Comparison of ENCODE assay signal across 9 cellular contexts in the genomic region with DNA sequence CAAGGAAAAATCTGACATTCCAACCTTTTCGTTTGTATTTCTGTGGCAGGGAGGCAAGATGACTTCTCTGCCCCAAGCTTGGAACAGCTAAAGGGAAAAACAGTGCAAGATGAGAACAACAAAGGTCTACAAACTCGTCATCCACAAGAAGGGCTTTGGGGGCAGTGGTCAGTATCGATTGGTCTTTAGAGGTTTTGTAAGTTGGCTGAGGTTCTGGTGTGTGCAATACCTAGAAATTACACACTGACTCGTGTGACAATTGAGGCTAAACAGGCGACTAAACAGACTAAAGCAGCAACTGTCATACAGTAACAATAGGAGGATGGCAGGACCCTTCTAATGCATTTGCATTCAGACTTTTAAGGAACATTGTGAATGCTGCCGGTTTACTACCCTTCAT. TPM values are rescaled to one million over a fixed set of nuclear protein-coding genes. Genes with fewer than 3 reads are reported as not detected.
DNase-seq lines count a peak whose midpoint lies in the region; ATAC-seq and TF ChIP-seq lines count a peak whose summit lies in the region.
"Had no signal": no experiment of that assay in that cellular context is flagged by ENCODE, and none has a peak within 500 bp of the region (broad histone marks: within the 10 kb centered on the region; RNA-seq: fewer than 3 reads in every experiment).

No MANE protein-coding gene starts in this region.

- H3K36me3 Mint-ChIP-seq in MCF 10A (ENCODE audit: insufficient read depth, unreplicated experiment): peaks cover 26% of the 10 kb centered on the region

- peaks cover 6% of the 10 kb centered on the region for H3K36me3 ChIP-seq in A673 (ENCODE audit: insufficient read depth, low read length, poor library complexity, severe bottlenecking)
- peaks cover 11% of the 10 kb centered on the region for H3K36me3 ChIP-seq in HUES48 (ENCODE audit: control insufficient read depth, insufficient read depth, low read length)
- peaks cover 18% of the 10 kb centered on the region for H3K36me3 ChIP-seq in mesodermal cell (ENCODE audit: control insufficient read depth, insufficient read depth, low read length)
- no peaks in the 10 kb centered on the region for H3K36me3 ChIP-seq in mucosa of descending colon (ENCODE audit: low read depth)

- H3K4me3 Mint-ChIP-seq in MCF 10A (ENCODE audit: unreplicated experiment): peak overlapping the region; percentile 82

- H3K27ac ChIP-seq in A673 (ENCODE audit: low read depth, low read length, poor library complexity, severe bottlenecking) (peak overlapping the region; percentile 25), HUES48 (ENCODE audit: low read depth, low read length) (peak overlapping the region; percentile 48), mesodermal cell (ENCODE audit: low read depth, low read length, severe bottlenecking) (peak overlapping the region; percentile 16)

- no peak for TF ChIP-seq CTCF in A673 (conservative IDR thresholded peaks at IDR 0.05; ENCODE audit: low read depth, low read length)
- no peak for TF ChIP-seq CTCF in MCF 10A (IDR thresholded peaks at IDR 0.05; ENCODE audit: unreplicated experiment)
- TF ChIP-seq CTCF in mucosa of descending colon (IDR thresholded peaks at IDR 0.05): no peak

- H3K4me3 ChIP-seq in A673 (ENCODE audit: low read depth, low read length, poor library complexity, severe bottlenecking) (peak overlapping the region; percentile 71), HUES48 (ENCODE audit: low read depth, low read length) (peak overlapping the region; percentile 85), mesodermal cell (ENCODE audit: extremely low read depth, insufficient read depth, low read length, poor library complexity, severe bottlenecking) (peak overlapping the region; percentile 74), mucosa of descending colon (no peak overlapping the region)

- H3K9me3 Mint-ChIP-seq in MCF 10A (ENCODE audit: unreplicated experiment): no peaks in the 10 kb centered on the region

- CTCF ChIA-PET in A673 (lab: Charles Lee) (no interaction called here), MCF 10A (lab: Yijun Ruan, JAX) (interaction anchor here (0.6 to 1.2 kb wide), 2 partner anchors 193 to 663 kb away, joined by 3 to 5 read pairs; no protein-coding TSS in a partner anchor)

- H3K27me3 ChIP-seq in A673 (replicated peaks; ENCODE audit: insufficient read depth, low read depth, low read length, poor library complexity): no peaks in the 10 kb centered on the region
- no peaks in the 10 kb centered on the region for H3K27me3 ChIP-seq in HUES48 (ENCODE audit: control insufficient read depth, insufficient read depth, low read length)

- no peak overlapping the region for H3K9ac ChIP-seq in HUES48 (ENCODE audit: low read depth, low read length)

- WGBS in mesodermal cell (ENCODE audit: insufficient coverage in 2 of 2), 2 experiments: 72 to 89% methylated on average over 4 to 6 of the region's 6 CpGs

- peaks cover 20% of the 10 kb centered on the region for H3K4me1 Mint-ChIP-seq in MCF 10A (ENCODE audit: insufficient read depth, unreplicated experiment)

- ATAC-seq in mucosa of descending colon (no peak), HG02970 (IDR thresholded peaks at IDR 0.05; ENCODE audit: low FRiP score, unreplicated experiment) (no peak), HG02885 (IDR thresholded peaks at IDR 0.05; ENCODE audit: poor library complexity, unreplicated experiment) (no peak)

- peaks cover 9% of the 10 kb centered on the region for H3K4me1 ChIP-seq in A673 (ENCODE audit: insufficient read depth, low read length, poor library complexity, severe bottlenecking)
- peaks cover 19% of the 10 kb centered on the region for H3K4me1 ChIP-seq in HUES48 (ENCODE audit: control insufficient read depth, insufficient read depth, low read length)
- H3K4me1 ChIP-seq in mesodermal cell (ENCODE audit: control insufficient read depth, insufficient read depth, low read length, poor library complexity, severe bottlenecking): peaks cover 20% of the 10 kb centered on the region
- H3K4me1 ChIP-seq in mucosa of descending colon (ENCODE audit: low read depth): peaks cover 15% of the 10 kb centered on the region

- H3K9me3 ChIP-seq in A673 (ENCODE audit: low read depth, low read length, poor library complexity, severe bottlenecking) (no peaks in the 10 kb centered on the region), HUES48 (ENCODE audit: control insufficient read depth, insufficient read depth, low read length) (no peaks in the 10 kb centered on the region), mesodermal cell (ENCODE audit: control insufficient read depth, low read length) (no peaks in the 10 kb centered on the region), mucosa of descending colon (no peaks in the 10 kb centered on the region)

- DNase-seq in A673 (ENCODE audit: low spot score) (no peak), MCF 10A (ENCODE audit: unreplicated experiment) (no peak), mucosa of descending colon (no peak), AG20443 (ENCODE audit: low spot score) (no peak)
- DNase-seq: effector CD8-positive, alpha-beta T cell had no signal

- no peaks in the 10 kb centered on the region for H3K27me3 Mint-ChIP-seq in MCF 10A (ENCODE audit: insufficient read depth, unreplicated experiment)

- peak overlapping the region; percentile 98 for H3K27ac Mint-ChIP-seq in MCF 10A (ENCODE audit: low read depth, unreplicated experiment)

- intact Hi-C loops in A673 (cut with micrococcal nuclease; ENCODE audit: unreplicated experiment): loop anchor here (10.0 kb wide), 1 partner anchor 190 kb away; a partner anchor contains a TSS
- intact Hi-C loops in MCF 10A (cut with micrococcal nuclease): loop anchor here (5.0 kb wide), 2 partner anchors 73 to 93 kb away; a partner anchor contains a TSS
- intact Hi-C loops in mucosa of descending colon (cut with DNase I, micrococcal nuclease): loop anchor here in 1 of 2 donors (10.0 kb wide), 1 partner anchor 190 kb away; a partner anchor contains a TSS

- POLR2A ChIA-PET in A673 (lab: Charles Lee; ENCODE audit: low non-redundant PET): no interaction called here
- POLR2A ChIA-PET in MCF 10A (lab: Yijun Ruan, JAX): interaction anchor here (0.6 to 7.6 kb wide), 8 partner anchors 9 to 225 kb away, joined by 3 to 80 read pairs (median 4); a partner anchor contains a TSS

- BruUV-seq in A673 (replicated peaks; lab: Mats Ljungman, UMichigan) (no TSS peak), MCF 10A (replicated peaks; lab: Mats Ljungman, UMichigan) (no TSS peak)

RNA-seq across cellular contexts. Expression of a gene that starts 1.0 kb away (rescaled TPM):
- total RNA-seq in A673 (2021) (39.3 and 41.1 TPM in 2 replicates), MCF 10A (2022) (13.3 and 16.2 TPM in 2 replicates), mucosa of descending colon (10 to 100 TPM; 48.7 to 53.1 (median 49.5) TPM)
- 10.4 TPM for polyA plus RNA-seq in mesodermal cell (2013, experiment 1 of 2)
- polyA plus RNA-seq in mesodermal cell (2013, experiment 2 of 2): 9.7 TPM

RNA-seq across cellular contexts. Expression of a gene that starts 4.9 kb away (rescaled TPM):
- total RNA-seq in A673 (2021): 61.0 and 65.4 TPM in 2 replicates
- total RNA-seq in MCF 10A (2022): 37.4 and 55.0 TPM in 2 replicates
- 14.1 TPM for polyA plus RNA-seq in mesodermal cell (2013, experiment 1 of 2)
- 11.2 TPM for polyA plus RNA-seq in mesodermal cell (2013, experiment 2 of 2)
- total RNA-seq in mucosa of descending colon: 10 to 100 TPM; 61.7 to 64.6 (median 63.5) TPM
